8 cellular contexts compared by ENCODE assay signal in the genomic region with DNA sequence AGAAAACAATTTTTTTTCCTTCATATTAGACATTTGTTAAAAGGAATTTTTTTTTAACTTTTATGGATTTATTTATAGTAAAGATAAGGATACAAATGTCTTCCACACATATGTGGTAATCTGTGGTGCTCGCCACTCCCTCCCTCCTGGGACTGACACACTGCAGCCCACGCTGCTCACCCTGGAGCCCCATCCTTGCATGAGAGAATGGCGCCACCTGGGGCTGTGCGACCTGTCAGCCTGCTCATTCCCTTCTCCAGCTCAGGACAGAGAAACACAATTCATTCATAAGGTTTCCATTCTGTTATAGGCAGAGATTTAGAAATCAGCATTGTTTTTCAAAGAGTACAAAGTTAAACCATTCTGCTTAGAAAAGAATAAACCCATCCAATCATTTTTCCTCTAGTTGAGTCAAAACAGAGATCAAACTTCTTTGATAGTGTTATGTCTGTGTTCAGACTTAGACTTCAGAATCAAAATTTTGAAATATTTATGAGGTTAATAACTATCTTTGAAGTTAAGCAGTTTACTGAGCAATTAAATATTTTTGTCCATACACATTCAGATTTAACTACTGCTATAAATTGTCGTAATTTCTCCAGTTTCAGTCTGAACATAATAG. TPM values are rescaled to one million over a fixed set of nuclear protein-coding genes. Genes with fewer than 3 reads are reported as not detected.
A peak's percentile ranks its signal among the peaks of the same experiment; 100 is the strongest.
DNase-seq lines count a peak whose midpoint lies in the region; ATAC-seq and TF ChIP-seq lines count a peak whose summit lies in the region.

No MANE protein-coding gene starts in this region.

- no peaks in the 10 kb centered on the region for H3K9me3 ChIP-seq in neural cell (ENCODE audit: low read length)

- H3K27me3 Mint-ChIP-seq in T-cell, result no peaks in the 10 kb centered on the region
- H3K27me3 Mint-ChIP-seq in activated T-helper 1 cell treated with anti-CD3 and anti-CD28 coated beads, Interleukin-12 subunit alpha, Interleukin-12 subunit beta, Interleukin-2, Interleukin-4 antibody, amounts not matched to agents 30 ng/mL and 10 ng/mL and 1 ng/mL, durations not matched to agents 14 hours and 24 hours and 36 hours (ENCODE audit: insufficient read depth), result no peaks in the 10 kb centered on the region

- peak in 1 of 4 experiments; percentile 57 for ATAC-seq in T-cell (replicated peaks in 1 of 4)

- intact Hi-C loops in activated T-helper 1 cell treated with anti-CD3 and anti-CD28 coated beads, Interleukin-12 subunit alpha, Interleukin-12 subunit beta, Interleukin-2, Interleukin-4 antibody, amounts not matched to agents 30 ng/mL and 10 ng/mL and 1 ng/mL, durations not matched to agents 14 hours and 24 hours and 36 hours (cut with micrococcal nuclease), result no loop called here

- H3K36me3 Mint-ChIP-seq in T-cell, result peaks cover 54% of the 10 kb centered on the region
- peaks cover 26% of the 10 kb centered on the region for H3K36me3 Mint-ChIP-seq in activated T-helper 1 cell treated with anti-CD3 and anti-CD28 coated beads, Interleukin-12 subunit alpha, Interleukin-12 subunit beta, Interleukin-2, Interleukin-4 antibody, amounts not matched to agents 30 ng/mL and 10 ng/mL and 1 ng/mL, durations not matched to agents 14 hours and 24 hours and 36 hours (ENCODE audit: low read depth)

- no peak overlapping the region for H3K4me2 ChIP-seq in neural cell (ENCODE audit: low read length)

- H3K79me2 ChIP-seq in neural cell (replicated peaks; ENCODE audit: insufficient read depth, low read length), result no peaks in the 10 kb centered on the region

- DNase-seq in COR-L47 (lab: John Stamatoyannopoulos, UW) (peak; percentile 38), HT-29 (ENCODE audit: low spot score) (peak; percentile 85), T-cell (peak in 25 of 34 experiments; percentile 3 to 30 (median 15)), epithelial cell of esophagus (ENCODE audit: low read depth) (peak; percentile 59)
- no peak for DNase-seq in effector CD4-positive, alpha-beta T cell
- DNase-seq in activated CD4-positive, CD25-positive, alpha-beta regulatory T cell treated with anti-CD3 and anti-CD28 coated beads, Interleukin-2, amount 50 U/mL, for 72 hours, result no peak
- no peak for DNase-seq in activated T-helper 1 cell treated with anti-CD3 and anti-CD28 coated beads, Interleukin-12 subunit alpha, Interleukin-12 subunit beta, Interleukin-2, Interleukin-4 antibody, amounts not matched to agents 30 ng/mL and 10 ng/mL and 1 ng/mL, durations not matched to agents 14 hours and 24 hours and 36 hours (ENCODE audit: low spot score)

- no peak overlapping the region for H3K27ac ChIP-seq in neural cell (ENCODE audit: low read length)

- TF ChIP-seq RAD21 in neural cell (conservative IDR thresholded peaks at IDR 0.05), result peak; percentile 28

- H3K4me1 Mint-ChIP-seq in T-cell, result peaks cover 6 to 7% (median 7%) of the 10 kb centered on the region in 3 donors
- H3K4me1 Mint-ChIP-seq in activated T-helper 1 cell treated with anti-CD3 and anti-CD28 coated beads, Interleukin-12 subunit alpha, Interleukin-12 subunit beta, Interleukin-2, Interleukin-4 antibody, amounts not matched to agents 30 ng/mL and 10 ng/mL and 1 ng/mL, durations not matched to agents 14 hours and 24 hours and 36 hours (ENCODE audit: low read depth), result peaks cover 7% of the 10 kb centered on the region

- no peaks in the 10 kb centered on the region for H4K20me1 ChIP-seq in neural cell (ENCODE audit: insufficient read depth)

- H3F3A ChIP-seq in neural cell (ENCODE audit: insufficient read depth, low read length, poor library complexity, severe bottlenecking), result no peaks in the 10 kb centered on the region

- TF ChIP-seq EP300 in neural cell (conservative IDR thresholded peaks at IDR 0.05; ENCODE audit: poor library complexity, severe bottlenecking), result no peak

- H3K4me3 ChIP-seq in epithelial cell of esophagus (ENCODE audit: low read length) (no peak overlapping the region), neural cell (ENCODE audit: low read length) (no peak overlapping the region)

- TF ChIP-seq CTCF in epithelial cell of esophagus (IDR thresholded peaks at IDR 0.05; ENCODE audit: insufficient read depth, low read depth, low read length, missing control alignments), result peak; percentile 38
- peak; percentile 45 for TF ChIP-seq CTCF in neural cell (IDR thresholded peaks at IDR 0.05; ENCODE audit: poor library complexity, severe bottlenecking)

- H3K27me3 ChIP-seq in neural cell (ENCODE audit: insufficient read depth, low read depth, low read length), result no peaks in the 10 kb centered on the region

- no peak overlapping the region for H2AFZ ChIP-seq in neural cell (ENCODE audit: low read depth, low read length)

- POLR2A ChIA-PET in T-cell (lab: Charles Lee), result no interaction called here

- no peaks in the 10 kb centered on the region for H3K9me3 Mint-ChIP-seq in T-cell
- no peaks in the 10 kb centered on the region for H3K9me3 Mint-ChIP-seq in activated T-helper 1 cell treated with anti-CD3 and anti-CD28 coated beads, Interleukin-12 subunit alpha, Interleukin-12 subunit beta, Interleukin-2, Interleukin-4 antibody, amounts not matched to agents 30 ng/mL and 10 ng/mL and 1 ng/mL, durations not matched to agents 14 hours and 24 hours and 36 hours

- no peaks in the 10 kb centered on the region for H3K36me3 ChIP-seq in neural cell (ENCODE audit: insufficient read depth, low read length)

- no peak overlapping the region for H3K27ac Mint-ChIP-seq in T-cell
- H3K27ac Mint-ChIP-seq in activated T-helper 1 cell treated with anti-CD3 and anti-CD28 coated beads, Interleukin-12 subunit alpha, Interleukin-12 subunit beta, Interleukin-2, Interleukin-4 antibody, amounts not matched to agents 30 ng/mL and 10 ng/mL and 1 ng/mL, durations not matched to agents 14 hours and 24 hours and 36 hours, result no peak overlapping the region

- H3K4me3 Mint-ChIP-seq in T-cell, result no peak overlapping the region
- H3K4me3 Mint-ChIP-seq in activated T-helper 1 cell treated with anti-CD3 and anti-CD28 coated beads, Interleukin-12 subunit alpha, Interleukin-12 subunit beta, Interleukin-2, Interleukin-4 antibody, amounts not matched to agents 30 ng/mL and 10 ng/mL and 1 ng/mL, durations not matched to agents 14 hours and 24 hours and 36 hours, result no peak overlapping the region

- CTCF ChIA-PET in T-cell (lab: Charles Lee), result interaction anchor here in 1 of 2 donors (2.5 kb wide), 1 partner anchor 161 kb away, joined by 9 read pairs; no protein-coding TSS in a partner anchor

- no peaks in the 10 kb centered on the region for H3K9me2 ChIP-seq in neural cell (ENCODE audit: insufficient read depth, low read length)

- H3K9ac ChIP-seq in neural cell (ENCODE audit: low read length), result no peak overlapping the region

TF ChIP-seq in neural cell, 6 proteins besides CTCF, POLR2A, EP300 and RAD21:
- TF ChIP-seq POLR2AphosphoS5 (IDR thresholded peaks at IDR 0.05) (no peak), SMC3 (conservative IDR thresholded peaks at IDR 0.05; ENCODE audit: poor library complexity) (peak; percentile 43)

RNA-seq across cellular contexts. Expression of a gene that starts 42.8 kb away (rescaled TPM):
- total RNA-seq in HT-29 (2014; rRNA removed; shearing (Covaris generic)), result 392 and 436 TPM in 2 replicates
- total RNA-seq in T-cell, result 10 to 100 TPM; 49.6 to 83.6 (median 73.8) TPM
- 103 and 106 TPM in 2 replicates for polyA plus RNA-seq in neural cell
- polyA minus RNA-seq in neural cell, result 34.3 and 51.2 TPM in 2 replicates
- total RNA-seq in activated T-helper 1 cell treated with anti-CD3 and anti-CD28 coated beads, Interleukin-12 subunit alpha, Interleukin-12 subunit beta, Interleukin-2, Interleukin-4 antibody, amounts not matched to agents 30 ng/mL and 10 ng/mL and 1 ng/mL, durations not matched to agents 14 hours and 24 hours and 36 hours, result 92.0 and 104 TPM in 2 replicates

Comparison
In these comparisons a context has a peak if more than half of its experiments do, and no peak if none do; other contexts are left out.
1. DNase-seq: peak in COR-L47 (single experiment), HT-29 (single experiment), T-cell (25 of 34) and epithelial cell of esophagus (single experiment); none in effector CD4-positive, alpha-beta T cell (single experiment), activated CD4-positive, CD25-positive, alpha-beta regulatory T cell treated with anti-CD3 and anti-CD28 coated beads, Interleukin-2, amount 50 U/mL, for 72 hours (single experiment) and activated T-helper 1 cell treated with anti-CD3 and anti-CD28 coated beads, Interleukin-12 subunit alpha, Interleukin-12 subunit beta, Interleukin-2, Interleukin-4 antibody, amounts not matched to agents 30 ng/mL and 10 ng/mL and 1 ng/mL, durations not matched to agents 14 hours and 24 hours and 36 hours (single experiment).